Comparison of ENCODE assay signal across 18 cellular contexts in the genomic region with DNA sequence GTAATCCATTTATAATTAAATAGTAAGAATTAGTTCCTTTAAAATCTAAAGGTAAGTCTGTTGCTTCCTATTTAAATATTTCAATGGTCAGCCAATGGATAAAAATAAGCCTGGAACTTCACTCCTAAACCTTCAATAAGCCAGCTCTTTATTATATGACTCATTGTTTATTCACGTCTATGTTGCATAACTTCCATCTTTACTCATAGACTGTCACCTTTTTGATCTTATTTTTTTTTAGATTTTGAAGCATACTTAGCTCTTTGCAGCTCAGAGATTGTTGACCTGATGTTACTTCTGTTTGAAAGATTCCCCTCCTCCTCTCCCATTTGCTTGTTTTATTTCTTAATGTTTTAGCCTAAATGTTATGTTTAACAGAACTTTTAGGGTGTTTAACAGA.
DNase-seq lines count a peak whose midpoint lies in the region; TF ChIP-seq lines count a peak whose summit lies in the region.
"Had no signal": no experiment of that assay in that cellular context is flagged by ENCODE, and none has a peak within 500 bp of the region (broad histone marks: within the 10 kb centered on the region; RNA-seq: fewer than 3 reads in every experiment).

No MANE protein-coding gene starts in this region.

- POLR2A ChIA-PET in GM10248 (lab: Yijun Ruan, JAX): no interaction called here

- peaks cover 25% of the 10 kb centered on the region for H3K4me1 Mint-ChIP-seq in osteocyte (ENCODE audit: unreplicated experiment)
- no peaks in the 10 kb centered on the region for H3K4me1 Mint-ChIP-seq in activated T-helper 2 cell treated with anti-CD3 and anti-CD28 coated beads, Interferon-gamma antibody, Interleukin-2, Interleukin-4, amounts not matched to agents 10 μg/mL and 5 μg/mL and 100 μg/mL, durations not matched to agents 14 hours and 24 hours and 36 hours (ENCODE audit: low read depth)
- no peaks in the 10 kb centered on the region for H3K4me1 Mint-ChIP-seq in activated naive CD8-positive, alpha-beta T cell treated with anti-CD3 and anti-CD28 coated beads for 36 hours
- H3K4me1 Mint-ChIP-seq: natural killer cell had no signal

- H3K36me3 Mint-ChIP-seq in osteocyte (ENCODE audit: unreplicated experiment): peaks cover 3% of the 10 kb centered on the region
- no peaks in the 10 kb centered on the region for H3K36me3 Mint-ChIP-seq in activated T-helper 2 cell treated with anti-CD3 and anti-CD28 coated beads, Interferon-gamma antibody, Interleukin-2, Interleukin-4, amounts not matched to agents 10 μg/mL and 5 μg/mL and 100 μg/mL, durations not matched to agents 14 hours and 24 hours and 36 hours (ENCODE audit: low read depth)
- no peaks in the 10 kb centered on the region for H3K36me3 Mint-ChIP-seq in activated naive CD8-positive, alpha-beta T cell treated with anti-CD3 and anti-CD28 coated beads for 36 hours
- H3K36me3 Mint-ChIP-seq: natural killer cell had no signal

- CTCF ChIA-PET in GM10248 (lab: Yijun Ruan, JAX): no interaction called here

- H3K27me3 Mint-ChIP-seq in osteocyte (ENCODE audit: unreplicated experiment): no peaks in the 10 kb centered on the region
- no peaks in the 10 kb centered on the region for H3K27me3 Mint-ChIP-seq in activated T-helper 2 cell treated with anti-CD3 and anti-CD28 coated beads, Interferon-gamma antibody, Interleukin-2, Interleukin-4, amounts not matched to agents 10 μg/mL and 5 μg/mL and 100 μg/mL, durations not matched to agents 14 hours and 24 hours and 36 hours (ENCODE audit: low read depth)
- no peaks in the 10 kb centered on the region for H3K27me3 Mint-ChIP-seq in activated naive CD8-positive, alpha-beta T cell treated with anti-CD3 and anti-CD28 coated beads for 36 hours
- H3K27me3 Mint-ChIP-seq: dendritic cell treated with granulocyte-macrophage colony-stimulating factor and Interleukin-4, amounts not matched to agents 40 ng/mL and 50 ng/mL, for 4 days had no signal

- intact Hi-C loops in activated T-helper 2 cell treated with anti-CD3 and anti-CD28 coated beads, Interferon-gamma antibody, Interleukin-2, Interleukin-4, amounts not matched to agents 10 μg/mL and 5 μg/mL and 100 μg/mL, durations not matched to agents 14 hours and 24 hours and 36 hours (cut with micrococcal nuclease): no loop called here
- intact Hi-C loops in head of caudate nucleus (cut with DNase I): no loop called here

- no peak for TF ChIP-seq CTCF in osteocyte (IDR thresholded peaks at IDR 0.05)
- no peak for TF ChIP-seq CTCF in GM10248 (IDR thresholded peaks at IDR 0.05; ENCODE audit: control extremely low read depth, extremely low read depth, low read depth, missing control alignments)

- H3K4me3 Mint-ChIP-seq in osteocyte (ENCODE audit: unreplicated experiment): no peak overlapping the region
- H3K4me3 Mint-ChIP-seq in activated T-helper 2 cell treated with anti-CD3 and anti-CD28 coated beads, Interferon-gamma antibody, Interleukin-2, Interleukin-4, amounts not matched to agents 10 μg/mL and 5 μg/mL and 100 μg/mL, durations not matched to agents 14 hours and 24 hours and 36 hours (ENCODE audit: low read depth): no peak overlapping the region
- H3K4me3 Mint-ChIP-seq in activated naive CD8-positive, alpha-beta T cell treated with anti-CD3 and anti-CD28 coated beads for 36 hours: no peak overlapping the region
- H3K4me3 Mint-ChIP-seq: activated naive CD4-positive, alpha-beta T cell treated with anti-CD3 and anti-CD28 coated beads for 36 hours; dendritic cell treated with granulocyte-macrophage colony-stimulating factor and Interleukin-4, amounts not matched to agents 40 ng/mL and 50 ng/mL, for 4 days; natural killer cell had no signal

- H3K27ac ChIP-seq in epithelial cell of prostate: no peak overlapping the region
- H3K27ac ChIP-seq: BLaER1 treated with 17β-estradiol and CSF1 and Interleukin-3, amounts not matched to agents 10 nM and 100 nM; gastrocnemius medialis; right lobe of liver; SJSA1 had no signal

- peak overlapping the region; percentile 8 for H3K27ac Mint-ChIP-seq in osteocyte (ENCODE audit: unreplicated experiment)
- no peak overlapping the region for H3K27ac Mint-ChIP-seq in activated T-helper 2 cell treated with anti-CD3 and anti-CD28 coated beads, Interferon-gamma antibody, Interleukin-2, Interleukin-4, amounts not matched to agents 10 μg/mL and 5 μg/mL and 100 μg/mL, durations not matched to agents 14 hours and 24 hours and 36 hours
- no peak overlapping the region for H3K27ac Mint-ChIP-seq in activated naive CD8-positive, alpha-beta T cell treated with anti-CD3 and anti-CD28 coated beads for 36 hours
- H3K27ac Mint-ChIP-seq: activated naive CD4-positive, alpha-beta T cell treated with anti-CD3 and anti-CD28 coated beads for 36 hours; dendritic cell treated with granulocyte-macrophage colony-stimulating factor and Interleukin-4, amounts not matched to agents 40 ng/mL and 50 ng/mL, for 4 days; natural killer cell had no signal

- H3K9me3 Mint-ChIP-seq in osteocyte (ENCODE audit: unreplicated experiment): peaks cover 5% of the 10 kb centered on the region
- H3K9me3 Mint-ChIP-seq in activated T-helper 2 cell treated with anti-CD3 and anti-CD28 coated beads, Interferon-gamma antibody, Interleukin-2, Interleukin-4, amounts not matched to agents 10 μg/mL and 5 μg/mL and 100 μg/mL, durations not matched to agents 14 hours and 24 hours and 36 hours: peaks cover 34% of the 10 kb centered on the region
- peaks cover 20% of the 10 kb centered on the region for H3K9me3 Mint-ChIP-seq in activated naive CD8-positive, alpha-beta T cell treated with anti-CD3 and anti-CD28 coated beads for 36 hours

- DNase-seq in EL (peak; percentile 66), NCI-H69 (lab: John Stamatoyannopoulos, UW) (peak; percentile 23), epithelial cell of prostate (ENCODE audit: low read depth, low spot score) (peak; percentile 14), osteocyte (ENCODE audit: extremely low spot score, unreplicated experiment) (no peak), head of caudate nucleus (no peak), GM10248 (ENCODE audit: extremely low spot score) (no peak)
- no peak for DNase-seq in activated T-helper 2 cell treated with anti-CD3 and anti-CD28 coated beads, Interferon-gamma antibody, Interleukin-2, Interleukin-4, amounts not matched to agents 10 μg/mL and 5 μg/mL and 100 μg/mL, durations not matched to agents 14 hours and 24 hours and 36 hours (ENCODE audit: low spot score)
- DNase-seq in activated naive CD8-positive, alpha-beta T cell treated with anti-CD3 and anti-CD28 coated beads for 36 hours: no peak
- DNase-seq: activated naive CD4-positive, alpha-beta T cell treated with anti-CD3 and anti-CD28 coated beads for 36 hours; gastrocnemius medialis; H7; left colon; natural killer cell; NCI-H510A; right lobe of liver had no signal

Comparison
In these comparisons a context has a peak if more than half of its experiments do, and no peak if none do; other contexts are left out.
1. DNase-seq: peak in EL (single experiment), NCI-H69 (single experiment) and epithelial cell of prostate (single experiment); none in osteocyte (single experiment), activated T-helper 2 cell treated with anti-CD3 and anti-CD28 coated beads, Interferon-gamma antibody, Interleukin-2, Interleukin-4, amounts not matched to agents 10 μg/mL and 5 μg/mL and 100 μg/mL, durations not matched to agents 14 hours and 24 hours and 36 hours (single experiment), head of caudate nucleus (0 of 42), GM10248 (single experiment) and activated naive CD8-positive, alpha-beta T cell treated with anti-CD3 and anti-CD28 coated beads for 36 hours (single experiment).